Comparison of ENCODE assay signal across 16 cellular contexts in the genomic region with DNA sequence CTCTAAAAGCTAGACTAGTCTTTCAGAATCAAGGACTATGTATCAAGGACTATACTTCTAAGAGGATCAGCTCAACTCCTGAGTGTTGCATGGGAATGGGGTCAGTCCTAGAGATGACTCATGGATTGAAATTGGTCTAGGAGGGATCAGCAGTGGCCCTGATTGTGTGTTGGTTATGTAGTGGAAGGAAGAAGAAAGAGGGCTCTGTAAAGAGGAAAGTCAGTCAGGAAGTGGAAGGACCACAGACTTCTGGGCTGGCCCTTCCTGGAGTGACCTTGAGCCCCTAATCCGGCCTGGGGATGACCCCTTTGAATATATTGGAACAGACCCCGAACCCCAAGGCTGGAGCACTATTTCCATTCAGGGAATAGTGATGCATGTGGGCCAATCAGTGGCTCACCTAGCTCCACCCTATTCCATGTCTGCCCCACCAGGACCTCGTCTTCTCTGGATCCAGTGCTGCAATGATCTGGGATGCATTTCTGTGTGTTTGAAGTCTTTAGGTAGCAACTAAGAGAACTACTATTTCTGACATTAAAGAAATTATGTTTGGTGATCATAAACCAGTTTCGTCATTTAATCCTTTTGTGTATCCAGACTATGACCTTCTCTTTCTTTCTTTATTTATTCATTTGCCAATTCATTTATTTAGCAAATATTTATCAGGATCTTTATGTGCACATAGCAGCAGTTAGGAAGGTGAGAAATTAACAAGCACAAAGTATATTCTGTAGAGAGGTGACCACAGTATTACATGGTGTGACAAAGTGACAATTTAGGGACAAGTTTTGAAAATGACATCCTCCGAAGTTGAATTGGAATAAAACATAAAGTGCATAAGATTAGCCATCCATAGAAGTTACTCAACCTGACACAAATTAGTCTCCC. TPM values are rescaled to one million over a fixed set of nuclear protein-coding genes. Genes with fewer than 3 reads are reported as not detected.
DNase-seq lines count a peak whose midpoint lies in the region; ATAC-seq and TF ChIP-seq lines count a peak whose summit lies in the region.
"Had no signal": no experiment of that assay in that cellular context is flagged by ENCODE, and none has a peak within 500 bp of the region (broad histone marks: within the 10 kb centered on the region; RNA-seq: fewer than 3 reads in every experiment).

No MANE protein-coding gene starts in this region.

- peak overlapping the region; percentile 73 for H3K27ac ChIP-seq in C4-2B
- H3K27ac ChIP-seq in MM.1S (ENCODE audit: low read length): no peak overlapping the region
- H3K27ac ChIP-seq: gastroesophageal sphincter had no signal

- H3K4me2 ChIP-seq in MM.1S (ENCODE audit: low read depth, low read length): no peak overlapping the region

- H3K9me3 ChIP-seq in MM.1S (replicated peaks; ENCODE audit: insufficient read depth, low read length): no peaks in the 10 kb centered on the region
- H3K9me3 ChIP-seq: BE2C, gastroesophageal sphincter had no signal

- no peaks in the 10 kb centered on the region for H3F3A ChIP-seq in MM.1S (ENCODE audit: insufficient read depth, low read length)

- POLR2A ChIA-PET in activated CD4-positive, alpha-beta memory T cell treated with anti-CD3 and anti-CD28 coated beads, Interleukin-2, amount 10 ng/mL, durations not matched to agents 7 days and 5 days (lab: Charles Lee): interaction anchor here (0.9 kb wide), 1 partner anchor 48 kb away, joined by 3 read pairs; no protein-coding TSS in a partner anchor

- TF ChIP-seq CTCF in C4-2B (conservative IDR thresholded peaks at IDR 0.05): no peak
- no peak for TF ChIP-seq CTCF in choroid plexus epithelial cell (conservative IDR thresholded peaks at IDR 0.05; ENCODE audit: low read depth, low read length)
- TF ChIP-seq CTCF in MM.1S (IDR thresholded peaks at IDR 0.05; ENCODE audit: low read length): no peak

- no peak overlapping the region for H3K4me3 ChIP-seq in choroid plexus epithelial cell (ENCODE audit: low read depth, low read length)
- no peak overlapping the region for H3K4me3 ChIP-seq in MM.1S (ENCODE audit: low read length)
- H3K4me3 ChIP-seq: gastroesophageal sphincter had no signal

- peaks cover 16% of the 10 kb centered on the region for H3K27me3 Mint-ChIP-seq in activated CD4-positive, alpha-beta memory T cell treated with anti-CD3 and anti-CD28 coated beads, Interleukin-2, amount 10 ng/mL, durations not matched to agents 7 days and 5 days

- H3K27ac Mint-ChIP-seq in activated CD4-positive, alpha-beta memory T cell treated with anti-CD3 and anti-CD28 coated beads, Interleukin-2, amount 10 ng/mL, durations not matched to agents 7 days and 5 days: no peak overlapping the region
- H3K27ac Mint-ChIP-seq: naive B cell had no signal

- no peaks in the 10 kb centered on the region for H3K9me2 ChIP-seq in MM.1S (replicated peaks; ENCODE audit: insufficient read depth, low read length)

- no peak for ATAC-seq in GM19397 (IDR thresholded peaks at IDR 0.05; ENCODE audit: unreplicated experiment)
- ATAC-seq: gastroesophageal sphincter, HCT116, Panc1 had no signal

- H2AFZ ChIP-seq in MM.1S (ENCODE audit: low read length): no peak overlapping the region

- no peaks in the 10 kb centered on the region for H3K36me3 Mint-ChIP-seq in activated CD4-positive, alpha-beta memory T cell treated with anti-CD3 and anti-CD28 coated beads, Interleukin-2, amount 10 ng/mL, durations not matched to agents 7 days and 5 days (ENCODE audit: low read depth)
- H3K36me3 Mint-ChIP-seq: naive B cell had no signal

- H4K20me1 ChIP-seq in MM.1S (ENCODE audit: insufficient read depth, low read length): no peaks in the 10 kb centered on the region

- no peaks in the 10 kb centered on the region for H3K36me3 ChIP-seq in MM.1S (replicated peaks; ENCODE audit: insufficient read depth, low read length)
- H3K36me3 ChIP-seq: BE2C, gastroesophageal sphincter had no signal

- DNase-seq in LHCN-M2 (ENCODE audit: low read depth) (peak; percentile 25), choroid plexus epithelial cell (ENCODE audit: low read depth) (peak; percentile 20), renal cortical epithelial cell (ENCODE audit: low read depth) (peak; percentile 9), MM.1S (no peak)
- DNase-seq in activated naive CD4-positive, alpha-beta T cell treated with anti-CD3 and anti-CD28 coated beads, Interleukin-2, amount 50 U/mL, for 16 hours: no peak
- DNase-seq in activated CD4-positive, alpha-beta memory T cell treated with anti-CD3 and anti-CD28 coated beads, Interleukin-2, amount 10 ng/mL, durations not matched to agents 7 days and 5 days: no peak
- DNase-seq: amniotic stem cell, BE2C, MV-4-11, naive B cell, posterior cingulate gyrus had no signal

- H3K4me3 Mint-ChIP-seq in activated CD4-positive, alpha-beta memory T cell treated with anti-CD3 and anti-CD28 coated beads, Interleukin-2, amount 10 ng/mL, durations not matched to agents 7 days and 5 days: no peak overlapping the region
- H3K4me3 Mint-ChIP-seq: naive B cell had no signal

- CTCF ChIA-PET in activated CD4-positive, alpha-beta memory T cell treated with anti-CD3 and anti-CD28 coated beads, Interleukin-2, amount 10 ng/mL, durations not matched to agents 7 days and 5 days (lab: Charles Lee): interaction anchor here (1.2 kb wide), 1 partner anchor 64 kb away, joined by 3 read pairs; no protein-coding TSS in a partner anchor

- H3K79me2 ChIP-seq in MM.1S (ENCODE audit: low read length): no peaks in the 10 kb centered on the region

- no peaks in the 10 kb centered on the region for H3K9me3 Mint-ChIP-seq in activated CD4-positive, alpha-beta memory T cell treated with anti-CD3 and anti-CD28 coated beads, Interleukin-2, amount 10 ng/mL, durations not matched to agents 7 days and 5 days

- H3K4me1 Mint-ChIP-seq in activated CD4-positive, alpha-beta memory T cell treated with anti-CD3 and anti-CD28 coated beads, Interleukin-2, amount 10 ng/mL, durations not matched to agents 7 days and 5 days: no peaks in the 10 kb centered on the region
- H3K4me1 Mint-ChIP-seq: naive B cell had no signal

- no peaks in the 10 kb centered on the region for H3K27me3 ChIP-seq in MM.1S (replicated peaks; ENCODE audit: insufficient read depth, low read length)
- H3K27me3 ChIP-seq: BE2C, gastroesophageal sphincter had no signal

- no peak overlapping the region for H3K9ac ChIP-seq in MM.1S (ENCODE audit: low read length)

- H3K4me1 ChIP-seq in MM.1S (ENCODE audit: low read length): no peaks in the 10 kb centered on the region
- H3K4me1 ChIP-seq: BE2C had no signal

RNA-seq across cellular contexts. Expression of a gene that starts 48.6 kb away (rescaled TPM):
- total RNA-seq in LHCN-M2 (2014; rRNA removed): 174 and 194 TPM in 2 replicates
- polyA plus RNA-seq in LHCN-M2 (2012): 37.2 TPM
- total RNA-seq in renal cortical epithelial cell: 133 and 137 TPM in 2 replicates
- total RNA-seq in activated CD4-positive, alpha-beta memory T cell treated with anti-CD3 and anti-CD28 coated beads, Interleukin-2, amount 10 ng/mL, durations not matched to agents 7 days and 5 days: 10 to 100 TPM; 79.8 to 80.8 TPM

Comparison
In these comparisons a context has a peak if more than half of its experiments do, and no peak if none do; other contexts are left out.
1. DNase-seq: peak in LHCN-M2 (single experiment), choroid plexus epithelial cell (single experiment) and renal cortical epithelial cell (single experiment); none in activated naive CD4-positive, alpha-beta T cell treated with anti-CD3 and anti-CD28 coated beads, Interleukin-2, amount 50 U/mL, for 16 hours (single experiment), MM.1S (single experiment) and activated CD4-positive, alpha-beta memory T cell treated with anti-CD3 and anti-CD28 coated beads, Interleukin-2, amount 10 ng/mL, durations not matched to agents 7 days and 5 days (single experiment).